Comparison of ENCODE assay signal across 19 cellular contexts in genomic region chr15:24986653-24987052, GRCh38. TPM values are rescaled to one million over a fixed set of nuclear protein-coding genes. Genes with fewer than 3 reads are reported as not detected.
A peak's percentile ranks its signal among the peaks of the same experiment; 100 is the strongest.
DNase-seq lines count a peak whose midpoint lies in the region; ATAC-seq and TF ChIP-seq lines count a peak whose summit lies in the region.
"Had no signal": no experiment of that assay in that cellular context is flagged by ENCODE, and none has a peak within 500 bp of the region (broad histone marks: within the 10 kb centered on the region; RNA-seq: fewer than 3 reads in every experiment).

No MANE protein-coding gene starts in this region.

- H3K4me3 Mint-ChIP-seq in Caco-2 (ENCODE audit: unreplicated experiment) (no peak overlapping the region), GM23338 (no peak overlapping the region; the same call in 2 of the 3 replicates), nephron progenitor cell (no peak overlapping the region)
- H3K4me3 Mint-ChIP-seq: CD14-positive monocyte; CD4-positive, alpha-beta memory T cell; CD4-positive, CD25-positive, alpha-beta regulatory T cell; CD8-positive, alpha-beta memory T cell had no signal

- H2AFZ ChIP-seq in GM23338: no peak overlapping the region

- H3K36me3 ChIP-seq in Caco-2 (ENCODE audit: control insufficient read depth, insufficient read depth, low read length): peaks cover 4% of the 10 kb centered on the region
- H3K36me3 ChIP-seq in GM23338 (ENCODE audit: insufficient read depth): peaks cover 24% of the 10 kb centered on the region; the same call in 1 of the 2 replicates
- H3K36me3 ChIP-seq in gastroesophageal sphincter: peaks cover 0 to 88% of the 10 kb centered on the region in 2 donors

- H3K9me3 Mint-ChIP-seq in Caco-2 (ENCODE audit: unreplicated experiment) (no peaks in the 10 kb centered on the region), GM23338 (peaks cover 33% of the 10 kb centered on the region), nephron progenitor cell (peaks cover 45% of the 10 kb centered on the region)

- H3K27ac ChIP-seq in GM23338 (ENCODE audit: low read depth): 0 out of 2 replicates have a peak overlapping the region, but pooled peaks have one; percentile 5
- H3K27ac ChIP-seq in gastroesophageal sphincter: no peak overlapping the region
- H3K27ac ChIP-seq: BLaER1 had no signal

- no peak for TF ChIP-seq EP300 in gastroesophageal sphincter (IDR thresholded peaks at IDR 0.05)

- H4K20me1 ChIP-seq in GM23338 (replicated peaks; ENCODE audit: insufficient read depth): peaks cover 15% of the 10 kb centered on the region; the same call in 1 of the 2 replicates

- H3K27me3 Mint-ChIP-seq in Caco-2 (ENCODE audit: insufficient read depth, unreplicated experiment) (no peaks in the 10 kb centered on the region), GM23338 (ENCODE audit: insufficient read depth, low read depth, poor library complexity) (peaks cover 4% of the 10 kb centered on the region), nephron progenitor cell (ENCODE audit: low read depth, poor library complexity) (no peaks in the 10 kb centered on the region)
- H3K27me3 Mint-ChIP-seq: CD4-positive, alpha-beta memory T cell; CD4-positive, CD25-positive, alpha-beta regulatory T cell; CD8-positive, alpha-beta memory T cell had no signal

- H3K36me3 Mint-ChIP-seq in Caco-2 (ENCODE audit: insufficient read depth, unreplicated experiment): peaks cover 64% of the 10 kb centered on the region
- H3K36me3 Mint-ChIP-seq in GM23338 (ENCODE audit: low read depth): peaks cover 94% of the 10 kb centered on the region
- peaks cover 39% of the 10 kb centered on the region for H3K36me3 Mint-ChIP-seq in nephron progenitor cell (ENCODE audit: low read depth)

- ATAC-seq in GM23338: no peak
- no peak for ATAC-seq in gastroesophageal sphincter

- no peaks in the 10 kb centered on the region for H3K27me3 ChIP-seq in Caco-2 (replicated peaks; ENCODE audit: control insufficient read depth, insufficient read depth, low read length)
- no peaks in the 10 kb centered on the region for H3K27me3 ChIP-seq in GM23338 (ENCODE audit: insufficient read depth)
- H3K27me3 ChIP-seq in gastroesophageal sphincter: no peaks in the 10 kb centered on the region
- H3K27me3 ChIP-seq: BE2C, BLaER1 had no signal

- H3F3A ChIP-seq in GM23338 (replicated peaks; ENCODE audit: low read depth): 0 out of 2 replicates have a peak, but pooled peaks cover 4% of the 10 kb centered on the region

- H3K27ac Mint-ChIP-seq in Caco-2 (ENCODE audit: unreplicated experiment) (no peak overlapping the region), GM23338 (no peak overlapping the region), nephron progenitor cell (peak overlapping the region; percentile 49)
- H3K27ac Mint-ChIP-seq: CD14-positive monocyte; CD4-positive, CD25-positive, alpha-beta regulatory T cell had no signal

- peaks cover 1% of the 10 kb centered on the region for H3K4me1 Mint-ChIP-seq in Caco-2 (ENCODE audit: low read depth, unreplicated experiment)
- peaks cover 28% of the 10 kb centered on the region; the same call in 2 of the 3 replicates for H3K4me1 Mint-ChIP-seq in GM23338
- H3K4me1 Mint-ChIP-seq in nephron progenitor cell: no peaks in the 10 kb centered on the region
- H3K4me1 Mint-ChIP-seq: CD14-positive monocyte had no signal

- H3K4me3 ChIP-seq in Caco-2 (ENCODE audit: low read depth, low read length) (no peak overlapping the region), GM23338 (no peak overlapping the region), gastroesophageal sphincter (no peak overlapping the region)
- H3K4me3 ChIP-seq: BLaER1 had no signal

- H3K4me2 ChIP-seq in GM23338: no peak overlapping the region
- H3K4me2 ChIP-seq: BLaER1 had no signal

- WGBS in gastroesophageal sphincter (ENCODE audit: low coverage in 1 of 2), 2 donors: 68 to 75% methylated on average over 6 of the region's 6 CpGs

- H3K79me2 ChIP-seq in GM23338 (replicated peaks; ENCODE audit: insufficient read depth): peaks cover 100% of the 10 kb centered on the region

- POLR2A ChIA-PET in Caco-2 (lab: Charles Lee): no interaction called here

- CTCF ChIA-PET in Caco-2 (lab: Charles Lee): no interaction called here

- no peaks in the 10 kb centered on the region for H3K4me1 ChIP-seq in Caco-2
- no peaks in the 10 kb centered on the region; the same call in 1 of the 2 replicates for H3K4me1 ChIP-seq in GM23338 (ENCODE audit: insufficient read depth)
- H3K4me1 ChIP-seq in gastroesophageal sphincter: no peaks in the 10 kb centered on the region
- H3K4me1 ChIP-seq: BE2C, BLaER1 had no signal

- no peak for TF ChIP-seq CTCF in Caco-2 (IDR thresholded peaks at IDR 0.05; ENCODE audit: insufficient read depth in 1 of 2, low read depth in 1 of 2, low read length in 1 of 2, severe bottlenecking in 1 of 2, unreplicated experiment in 1 of 2)
- no peak for TF ChIP-seq CTCF in GM23338 (conservative IDR thresholded peaks at IDR 0.05; ENCODE audit: low read depth in 2 of 2)
- TF ChIP-seq CTCF in nephron progenitor cell (IDR thresholded peaks at IDR 0.05): no peak
- no peak for TF ChIP-seq CTCF in gastroesophageal sphincter (IDR thresholded peaks at IDR 0.05)

- no peak for TF ChIP-seq POLR2A in gastroesophageal sphincter (IDR thresholded peaks at IDR 0.05)

- intact Hi-C loops in Caco-2 (cut with micrococcal nuclease; ENCODE audit: unreplicated experiment): no loop called here

- TSS peak; percentile 1 for BruUV-seq in Caco-2 (replicated peaks; lab: Mats Ljungman, UMichigan)

- H3K9me3 ChIP-seq in Caco-2: no peaks in the 10 kb centered on the region
- peaks cover 0 to 77% (median 0%) of the 10 kb centered on the region in 3 donors for H3K9me3 ChIP-seq in gastroesophageal sphincter
- H3K9me3 ChIP-seq: BE2C had no signal

- DNase-seq in Caco-2 (no peak), GM23338 (ENCODE audit: low spot score) (no peak), nephron progenitor cell (no peak), NOMO-1 (lab: John Stamatoyannopoulos, UW; ENCODE audit: unreplicated experiment in 2 of 2) (no peak), SKM-1 treated with dmso at 0.1 percent for 144 hours (lab: John Stamatoyannopoulos, UW; ENCODE audit: unreplicated experiment) (no peak)
- DNase-seq: 8988T; ACHN; BE2C; C1 segment of cervical spinal cord; Calu3; CD4-positive, alpha-beta memory T cell; CD4-positive, CD25-positive, alpha-beta regulatory T cell; CD8-positive, alpha-beta memory T cell; COR-L47; DMS79 treated with DMSO at 0.1 percent for 48 hours; GF-D8 had no signal

- H3K9me2 ChIP-seq in GM23338 (ENCODE audit: insufficient read depth): no peaks in the 10 kb centered on the region

RNA-seq across cellular contexts. Expression of gene SNRPN, which starts 31.9 kb away (rescaled TPM):
- total RNA-seq in Caco-2 (2022): 157 and 167 TPM in 2 replicates
- 966 TPM in 2 replicates for total RNA-seq in GM23338 (2014; rRNA removed; shearing (Covaris generic))
- polyA plus RNA-seq in GM23338 (2016; fragmentation: Nextera tagmentation; extraction: Ambion mirVana): 868 and 919 TPM in 2 replicates
- total RNA-seq in gastroesophageal sphincter: 100 to 1,000 TPM; 105 to 155 (median 116) TPM
- total RNA-seq: Calu3 had no signal

RNA-seq across cellular contexts. Expression of gene SNURF, which starts 31.9 kb away (rescaled TPM):
- 10.7 and 32.4 TPM in 2 replicates for total RNA-seq in Caco-2 (2022)
- 54.0 and 63.6 TPM in 2 replicates for total RNA-seq in GM23338 (2014; rRNA removed; shearing (Covaris generic))
- polyA plus RNA-seq in GM23338 (2016; fragmentation: Nextera tagmentation; extraction: Ambion mirVana): 17.6 and 19.1 TPM in 2 replicates
- total RNA-seq in gastroesophageal sphincter: 10 to 100 TPM in 1 of 4 donors, 1 to 10 TPM in 3; 5.1 to 33.8 (median 7.1) TPM
- total RNA-seq: Calu3 had no signal
